In genomic region chr7:94276797-94277196, GRCh38 we compare ENCODE assay signal across 8 cellular contexts.
A peak's percentile ranks its signal among the peaks of the same experiment; 100 is the strongest.
DNase-seq lines count a peak whose midpoint lies in the region; ATAC-seq and TF ChIP-seq lines count a peak whose summit lies in the region.

No MANE protein-coding gene starts in this region.

- H3K4me3 ChIP-seq in AG10803 (ENCODE audit: low read length) (no peak overlapping the region), NT2/D1 (ENCODE audit: insufficient read length, low read depth) (no peak overlapping the region), fibroblast of the aortic adventitia (ENCODE audit: low read depth, low read length) (no peak overlapping the region)

- no peaks in the 10 kb centered on the region for H3K27me3 ChIP-seq in NT2/D1 (ENCODE audit: insufficient read depth, insufficient read length)

- H3K9ac ChIP-seq in NT2/D1 (ENCODE audit: insufficient read length, low read depth) = no peak overlapping the region

- H3K4me1 ChIP-seq in NT2/D1 (ENCODE audit: insufficient read depth, insufficient read length) = no peaks in the 10 kb centered on the region

- TF ChIP-seq CTCF in AG10803 (conservative IDR thresholded peaks at IDR 0.05; ENCODE audit: low read length) = peak; percentile 66
- TF ChIP-seq CTCF in fibroblast of the aortic adventitia (IDR thresholded peaks at IDR 0.05; ENCODE audit: insufficient read depth, low read length) = peak; percentile 47

- DNase-seq in AG10803 (ENCODE audit: low read depth) = peak; percentile 55
- DNase-seq in NT2/D1 (ENCODE audit: low read depth, low spot score) = peak; percentile 44
- peak; percentile 73 for DNase-seq in fibroblast of the aortic adventitia (ENCODE audit: low read depth)
- no peak for DNase-seq in ureter (ENCODE audit: low spot score)

- ATAC-seq in GM21786 (IDR thresholded peaks at IDR 0.05; ENCODE audit: unreplicated experiment) = peak; percentile 68
- no peak for ATAC-seq in HG03460 (IDR thresholded peaks at IDR 0.05; ENCODE audit: unreplicated experiment)
- no peak for ATAC-seq in GM19467 (IDR thresholded peaks at IDR 0.05; ENCODE audit: unreplicated experiment)
- no peak for ATAC-seq in HG02588 (IDR thresholded peaks at IDR 0.05; ENCODE audit: unreplicated experiment)

- H3K36me3 ChIP-seq in NT2/D1 (ENCODE audit: insufficient read depth, insufficient read length, low read length) = no peaks in the 10 kb centered on the region

- H3K9me3 ChIP-seq in NT2/D1 (ENCODE audit: insufficient read depth, low read length) = no peaks in the 10 kb centered on the region
